Comparison of ENCODE assay signal across 9 cellular contexts in genomic region chr11:68956142-68956541, GRCh38. TPM values are rescaled to one million over a fixed set of nuclear protein-coding genes. Genes with fewer than 3 reads are reported as not detected.
DNase-seq lines count a peak whose midpoint lies in the region; ATAC-seq and TF ChIP-seq lines count a peak whose summit lies in the region.
"Had no signal": no experiment of that assay in that cellular context is flagged by ENCODE, and none has a peak within 500 bp of the region (broad histone marks: within the 10 kb centered on the region; RNA-seq: fewer than 3 reads in every experiment).

No MANE protein-coding gene starts in this region.

- H3K27me3 Mint-ChIP-seq in neural crest cell (ENCODE audit: low read depth) = no peaks in the 10 kb centered on the region

- no peak overlapping the region for H3K4me2 ChIP-seq in Karpas-422 (ENCODE audit: low read depth, low read length, poor library complexity, severe bottlenecking)

- TF ChIP-seq CTCF in GM12864 (IDR thresholded peaks at IDR 0.05; ENCODE audit: low read depth, low read length, missing control alignments) = peak; percentile 34
- peak; percentile 23 for TF ChIP-seq CTCF in cardiac fibroblast (IDR thresholded peaks at IDR 0.05; ENCODE audit: low read depth, low read length)
- peak; percentile 37 for TF ChIP-seq CTCF in neural crest cell (conservative IDR thresholded peaks at IDR 0.05)

- peaks cover 4% of the 10 kb centered on the region for H3K4me1 Mint-ChIP-seq in neural crest cell

- no peaks in the 10 kb centered on the region for H3K9me3 Mint-ChIP-seq in neural crest cell

- H2AFZ ChIP-seq in Karpas-422 (ENCODE audit: low read length) = no peak overlapping the region

- no peaks in the 10 kb centered on the region for H3K36me3 ChIP-seq in Karpas-422 (ENCODE audit: insufficient read depth, low read length)
- H3K36me3 ChIP-seq: ovary had no signal

- H3K4me3 Mint-ChIP-seq in neural crest cell = no peak overlapping the region

- no peaks in the 10 kb centered on the region for H3K9me3 ChIP-seq in Karpas-422 (ENCODE audit: low read length)
- H3K9me3 ChIP-seq: ovary had no signal

- no peak overlapping the region for H3K27ac ChIP-seq in Karpas-422 (ENCODE audit: low read length)
- H3K27ac ChIP-seq: ovary had no signal

- H3K79me2 ChIP-seq in Karpas-422 (ENCODE audit: low read length) = no peaks in the 10 kb centered on the region

- H3K36me3 Mint-ChIP-seq in neural crest cell (ENCODE audit: low read depth) = no peaks in the 10 kb centered on the region

- H3K9me2 ChIP-seq in Karpas-422 (replicated peaks; ENCODE audit: insufficient read depth, low read length) = no peaks in the 10 kb centered on the region

- no peak overlapping the region for H3K27ac Mint-ChIP-seq in neural crest cell (ENCODE audit: unreplicated experiment)

- no peak for DNase-seq in GM12864 (ENCODE audit: low read depth)
- DNase-seq in Karpas-422 = peak; percentile 63
- DNase-seq in cardiac fibroblast (ENCODE audit: low read depth in 2 of 2) = no peak
- DNase-seq in neural crest cell (ENCODE audit: low read depth, low spot score) = peak; percentile 23
- DNase-seq in NCI-H446 treated with DMSO at 0.1 percent for 48 hours (lab: John Stamatoyannopoulos, UW) = no peak

- H3K4me1 ChIP-seq in Karpas-422 (ENCODE audit: low read length) = peaks cover 4% of the 10 kb centered on the region

- no peak overlapping the region for H3K4me3 ChIP-seq in GM12864 (ENCODE audit: low read depth, low read length)
- no peak overlapping the region for H3K4me3 ChIP-seq in Karpas-422 (ENCODE audit: low read length)
- H3K4me3 ChIP-seq in cardiac fibroblast (replicated peaks in 1 of 2; ENCODE audit: low read depth in 2 of 2, low read length in 2 of 2) = no peak overlapping the region
- H3K4me3 ChIP-seq: ovary had no signal

- no peaks in the 10 kb centered on the region for H3K27me3 ChIP-seq in Karpas-422 (ENCODE audit: low read length)
- H3K27me3 ChIP-seq: ovary had no signal

- H4K20me1 ChIP-seq in Karpas-422 (ENCODE audit: insufficient read depth, low read depth, low read length) = 0 out of 2 replicates have a peak, but pooled peaks cover 3% of the 10 kb centered on the region

- no peak for ATAC-seq in HG02588 (IDR thresholded peaks at IDR 0.05; ENCODE audit: unreplicated experiment)
- ATAC-seq in HG02973 (IDR thresholded peaks at IDR 0.05; ENCODE audit: unreplicated experiment) = no peak

- H3K9ac ChIP-seq in Karpas-422 (ENCODE audit: low read length) = no peak overlapping the region

RNA-seq across cellular contexts. Expression of gene MRGPRD, which starts 24.6 kb away (rescaled TPM):
- total RNA-seq in Karpas-422 (2014; rRNA removed; shearing (Covaris generic); ENCODE audit: low replicate concordance) = not detected in 2 replicates
- not detected in 2 replicates for total RNA-seq in neural crest cell
- total RNA-seq: ovary, subcutaneous adipose tissue had no signal

RNA-seq across cellular contexts. Expression of gene IGHMBP2, which starts 52.5 kb away (rescaled TPM):
- total RNA-seq in Karpas-422 (2014; rRNA removed; shearing (Covaris generic); ENCODE audit: low replicate concordance) = 6.3 and 21.5 TPM in 2 replicates
- 28.1 and 30.1 TPM in 2 replicates for total RNA-seq in neural crest cell

RNA-seq across cellular contexts. Expression of gene MRPL21, which starts 52.5 kb away (rescaled TPM):
- total RNA-seq in Karpas-422 (2014; rRNA removed; shearing (Covaris generic); ENCODE audit: low replicate concordance) = 88.3 and 121 TPM in 2 replicates
- 64.4 and 69.0 TPM in 2 replicates for total RNA-seq in neural crest cell

RNA-seq across cellular contexts. Expression of gene MRGPRF, which starts 56.9 kb away (rescaled TPM):
- not detected in 2 replicates for total RNA-seq in Karpas-422 (2014; rRNA removed; shearing (Covaris generic); ENCODE audit: low replicate concordance)
- 0.16 and 0.23 TPM in 2 replicates for total RNA-seq in neural crest cell

Comparison
In these comparisons a context has a peak if more than half of its experiments do, and no peak if none do; other contexts are left out.
1. DNase-seq: peak in Karpas-422 (single experiment) and neural crest cell (single experiment); none in GM12864 (single experiment), cardiac fibroblast (0 of 2) and NCI-H446 treated with DMSO at 0.1 percent for 48 hours (single experiment).
2. Peak in every context shown above with its lines, with median percentiles within 50 percentile points of each other: CTCF ChIP-seq.